1 cellular context compared by ENCODE assay signal in the genomic region with DNA sequence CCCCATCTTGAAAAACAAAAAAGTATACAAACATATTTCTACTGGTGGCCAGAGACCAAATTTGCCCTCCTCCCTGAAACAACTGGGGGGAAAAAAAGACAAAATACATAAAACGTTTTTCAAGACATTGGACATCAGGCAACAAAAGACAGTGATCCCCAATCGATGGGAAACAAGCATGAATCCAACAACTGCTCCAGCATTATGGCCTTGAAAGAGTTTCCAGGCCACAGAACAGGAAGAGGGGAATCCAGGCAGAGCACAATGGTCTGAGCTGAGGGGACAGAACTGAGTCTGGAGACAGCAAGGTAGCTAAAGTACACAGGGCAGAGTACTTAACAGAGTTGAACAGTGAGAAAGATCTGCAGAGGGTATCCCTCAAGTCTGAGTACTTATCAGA.
TF ChIP-seq lines count a peak whose summit lies in the region.

No MANE protein-coding gene starts in this region.

TF ChIP-seq in WTC11, 78 proteins besides CTCF, POLR2A, EP300 and RAD21 (continued from another document):
- TF ChIP-seq MAX (CRISPR knock-in tag; IDR thresholded peaks at IDR 0.05): no peak
- no peak for TF ChIP-seq ZNF396 (CRISPR knock-in tag; IDR thresholded peaks at IDR 0.05; ENCODE audit: borderline replicate concordance)
- TF ChIP-seq ATF2 (CRISPR knock-in tag; IDR thresholded peaks at IDR 0.05; ENCODE audit: borderline replicate concordance, low read depth): no peak
- TF ChIP-seq, protein P1, sequence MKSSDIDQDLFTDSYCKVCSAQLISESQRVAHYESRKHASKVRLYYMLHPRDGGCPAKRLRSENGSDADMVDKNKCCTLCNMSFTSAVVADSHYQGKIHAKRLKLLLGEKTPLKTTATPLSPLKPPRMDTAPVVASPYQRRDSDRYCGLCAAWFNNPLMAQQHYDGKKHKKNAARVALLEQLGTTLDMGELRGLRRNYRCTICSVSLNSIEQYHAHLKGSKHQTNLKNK (CRISPR knock-in tag; IDR thresholded peaks at IDR 0.05): no peak
